In the genomic region with DNA sequence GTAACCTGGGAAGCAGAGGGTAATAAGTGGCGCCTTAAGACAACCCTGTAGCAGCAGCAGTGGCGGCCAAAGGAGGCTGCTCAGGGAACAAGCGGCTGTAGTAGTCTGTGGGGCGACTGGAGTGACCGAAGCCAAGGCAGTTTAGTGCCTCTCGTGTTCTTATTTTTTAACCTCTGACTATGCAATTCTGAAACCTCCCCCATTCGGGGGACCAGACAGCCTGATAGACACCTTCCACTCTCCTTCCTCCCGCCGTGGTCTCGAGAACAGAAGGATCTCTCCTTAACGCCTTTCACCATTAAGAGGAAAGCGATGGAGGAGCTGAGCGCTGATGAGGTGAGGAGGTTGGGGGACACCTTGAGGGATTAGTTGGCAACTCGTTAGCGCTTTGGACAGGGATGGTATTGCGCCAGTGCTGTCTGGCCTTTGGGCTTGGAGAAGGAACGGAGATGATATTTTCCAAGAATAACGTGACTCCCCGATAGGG, we compare ENCODE assay signal across 1 cellular context.
TF ChIP-seq lines count a peak whose summit lies in the region.

No MANE protein-coding gene starts in this region.

TF ChIP-seq in K562, 482 proteins besides CTCF, POLR2A, EP300 and RAD21 (continued from another document and continues in another):
- TF ChIP-seq, protein P1, sequence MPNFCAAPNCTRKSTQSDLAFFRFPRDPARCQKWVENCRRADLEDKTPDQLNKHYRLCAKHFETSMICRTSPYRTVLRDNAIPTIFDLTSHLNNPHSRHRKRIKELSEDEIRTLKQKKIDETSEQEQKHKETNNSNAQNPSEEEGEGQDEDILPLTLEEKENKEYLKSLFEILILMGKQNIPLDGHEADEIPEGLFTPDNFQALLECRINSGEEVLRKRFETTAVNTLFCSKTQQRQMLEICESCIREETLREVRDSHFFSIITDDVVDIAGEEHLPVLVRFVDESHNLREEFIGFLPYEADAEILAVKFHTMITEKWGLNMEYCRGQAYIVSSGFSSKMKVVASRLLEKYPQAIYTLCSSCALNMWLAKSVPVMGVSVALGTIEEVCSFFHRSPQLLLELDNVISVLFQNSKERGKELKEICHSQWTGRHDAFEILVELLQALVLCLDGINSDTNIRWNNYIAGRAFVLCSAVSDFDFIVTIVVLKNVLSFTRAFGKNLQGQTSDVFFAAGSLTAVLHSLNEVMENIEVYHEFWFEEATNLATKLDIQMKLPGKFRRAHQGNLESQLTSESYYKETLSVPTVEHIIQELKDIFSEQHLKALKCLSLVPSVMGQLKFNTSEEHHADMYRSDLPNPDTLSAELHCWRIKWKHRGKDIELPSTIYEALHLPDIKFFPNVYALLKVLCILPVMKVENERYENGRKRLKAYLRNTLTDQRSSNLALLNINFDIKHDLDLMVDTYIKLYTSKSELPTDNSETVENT (CRISPR knock-in tag; IDR thresholded peaks at IDR 0.05) = peak; percentile 37; the same call in 1 of the 2 replicates
- TF ChIP-seq ZNF589 (CRISPR knock-in tag; IDR thresholded peaks at IDR 0.05; ENCODE audit: low read depth) (0 out of 2 replicates have a peak, but pooled peaks have one; percentile 49), TRIM24 (IDR thresholded peaks at IDR 0.05) (no peak), ZNF586 (CRISPR knock-in tag; conservative IDR thresholded peaks at IDR 0.05) (no peak), CC2D1A (IDR thresholded peaks at IDR 0.05) (no peak), RFX5 (IDR thresholded peaks at IDR 0.05; ENCODE audit: low read depth, low read length) (no peak), CAMTA2 (CRISPR knock-in tag; conservative IDR thresholded peaks at IDR 0.05) (no peak), E4F1 (CRISPR knock-in tag; IDR thresholded peaks at IDR 0.05; ENCODE audit: borderline replicate concordance) (no peak), SOX6 (IDR thresholded peaks at IDR 0.05) (no peak), SP1 (CRISPR knock-in tag; IDR thresholded peaks at IDR 0.05) (no peak), ERF (CRISPR knock-in tag; IDR thresholded peaks at IDR 0.05) (no peak), FIP1L1 (IDR thresholded peaks at IDR 0.05; ENCODE audit: low read depth, low read length, poor library complexity, severe bottlenecking) (no peak), WHSC1 (IDR thresholded peaks at IDR 0.05; ENCODE audit: low read length) (no peak), ETS2 (tag; IDR thresholded peaks at IDR 0.05; ENCODE audit: borderline replicate concordance, poor library complexity, severe bottlenecking) (no peak), SMARCC2 (IDR thresholded peaks at IDR 0.05; ENCODE audit: low read depth) (0 out of 2 replicates have a peak, but pooled peaks have one; percentile 32), NCOA2 (IDR thresholded peaks at IDR 0.05; ENCODE audit: partially characterized antibody in 2 of 2) (no peak), XRCC5 (IDR thresholded peaks at IDR 0.05; ENCODE audit: low read depth, low read length) (peak; percentile 37; the same call in 1 of the 2 replicates), RUNX1 (IDR thresholded peaks at IDR 0.05; ENCODE audit: low read depth) (no peak), ZNF395 (CRISPR knock-in tag; IDR thresholded peaks at IDR 0.05) (0 out of 2 replicates have a peak, but pooled peaks have one; percentile 11), HNRNPLL (IDR thresholded peaks at IDR 0.05; ENCODE audit: low read depth, low read length, poor library complexity, severe bottlenecking) (no peak), CHD2 (IDR thresholded peaks at IDR 0.05; ENCODE audit: low read depth, low read length) (no peak), TRIM28 (IDR thresholded peaks at IDR 0.05) (no peak), ARID4B (CRISPR knock-in tag; IDR thresholded peaks at IDR 0.05) (no peak), ADNP (tag; IDR thresholded peaks at IDR 0.05) (no peak), PTTG1 (tag; IDR thresholded peaks at IDR 0.05; ENCODE audit: low read depth) (no peak), SRF (CRISPR knock-in tag; IDR thresholded peaks at IDR 0.05) (no peak), NCOR1 (IDR thresholded peaks at IDR 0.05) (no peak), NR1H2 (CRISPR knock-in tag; IDR thresholded peaks at IDR 0.05) (no peak; the same call in 1 of the 2 replicates), MYC (IDR thresholded peaks at IDR 0.05; ENCODE audit: low read depth, low read length) (peak; percentile 2; the same call in 1 of the 2 replicates), MYC (CRISPR knock-in tag; IDR thresholded peaks at IDR 0.05; ENCODE audit: borderline replicate concordance, low read depth) (peak; percentile 9; the same call in 1 of the 2 replicates), KDM4B (IDR thresholded peaks at IDR 0.05; ENCODE audit: borderline replicate concordance in 2 of 2, low read depth in 1 of 2) (no peak), HBP1 (CRISPR knock-in tag; IDR thresholded peaks at IDR 0.05) (no peak), FOXP1 (CRISPR knock-in tag; IDR thresholded peaks at IDR 0.05) (peak; percentile 72; the same call in 1 of the 2 replicates), HNRNPUL1 (IDR thresholded peaks at IDR 0.05; ENCODE audit: low read length) (no peak), NUFIP1 (IDR thresholded peaks at IDR 0.05; ENCODE audit: partially characterized antibody) (no peak), NKRF (IDR thresholded peaks at IDR 0.05; ENCODE audit: borderline replicate concordance) (no peak), EWSR1 (IDR thresholded peaks at IDR 0.05; ENCODE audit: borderline replicate concordance, low read depth, partially characterized antibody) (no peak), HDGF (IDR thresholded peaks at IDR 0.05) (no peak)
- TF ChIP-seq, protein P2, sequence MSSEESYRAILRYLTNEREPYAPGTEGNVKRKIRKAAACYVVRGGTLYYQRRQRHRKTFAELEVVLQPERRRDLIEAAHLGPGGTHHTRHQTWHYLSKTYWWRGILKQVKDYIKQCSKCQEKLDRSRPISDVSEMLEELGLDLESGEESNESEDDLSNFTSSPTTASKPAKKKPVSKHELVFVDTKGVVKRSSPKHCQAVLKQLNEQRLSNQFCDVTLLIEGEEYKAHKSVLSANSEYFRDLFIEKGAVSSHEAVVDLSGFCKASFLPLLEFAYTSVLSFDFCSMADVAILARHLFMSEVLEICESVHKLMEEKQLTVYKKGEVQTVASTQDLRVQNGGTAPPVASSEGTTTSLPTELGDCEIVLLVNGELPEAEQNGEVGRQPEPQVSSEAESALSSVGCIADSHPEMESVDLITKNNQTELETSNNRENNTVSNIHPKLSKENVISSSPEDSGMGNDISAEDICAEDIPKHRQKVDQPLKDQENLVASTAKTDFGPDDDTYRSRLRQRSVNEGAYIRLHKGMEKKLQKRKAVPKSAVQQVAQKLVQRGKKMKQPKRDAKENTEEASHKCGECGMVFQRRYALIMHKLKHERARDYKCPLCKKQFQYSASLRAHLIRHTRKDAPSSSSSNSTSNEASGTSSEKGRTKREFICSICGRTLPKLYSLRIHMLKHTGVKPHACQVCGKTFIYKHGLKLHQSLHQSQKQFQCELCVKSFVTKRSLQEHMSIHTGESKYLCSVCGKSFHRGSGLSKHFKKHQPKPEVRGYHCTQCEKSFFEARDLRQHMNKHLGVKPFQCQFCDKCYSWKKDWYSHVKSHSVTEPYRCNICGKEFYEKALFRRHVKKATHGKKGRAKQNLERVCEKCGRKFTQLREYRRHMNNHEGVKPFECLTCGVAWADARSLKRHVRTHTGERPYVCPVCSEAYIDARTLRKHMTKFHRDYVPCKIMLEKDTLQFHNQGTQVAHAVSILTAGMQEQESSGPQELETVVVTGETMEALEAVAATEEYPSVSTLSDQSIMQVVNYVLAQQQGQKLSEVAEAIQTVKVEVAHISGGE (CRISPR knock-in tag; IDR thresholded peaks at IDR 0.05) = peak in 1 of 3 experiments; percentile 31; a peak in 1 of 6 replicates
- TF ChIP-seq, protein P3, sequence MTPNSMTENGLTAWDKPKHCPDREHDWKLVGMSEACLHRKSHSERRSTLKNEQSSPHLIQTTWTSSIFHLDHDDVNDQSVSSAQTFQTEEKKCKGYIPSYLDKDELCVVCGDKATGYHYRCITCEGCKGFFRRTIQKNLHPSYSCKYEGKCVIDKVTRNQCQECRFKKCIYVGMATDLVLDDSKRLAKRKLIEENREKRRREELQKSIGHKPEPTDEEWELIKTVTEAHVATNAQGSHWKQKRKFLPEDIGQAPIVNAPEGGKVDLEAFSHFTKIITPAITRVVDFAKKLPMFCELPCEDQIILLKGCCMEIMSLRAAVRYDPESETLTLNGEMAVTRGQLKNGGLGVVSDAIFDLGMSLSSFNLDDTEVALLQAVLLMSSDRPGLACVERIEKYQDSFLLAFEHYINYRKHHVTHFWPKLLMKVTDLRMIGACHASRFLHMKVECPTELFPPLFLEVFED (CRISPR knock-in tag; conservative IDR thresholded peaks at IDR 0.05) = no peak
- TF ChIP-seq, protein P4, sequence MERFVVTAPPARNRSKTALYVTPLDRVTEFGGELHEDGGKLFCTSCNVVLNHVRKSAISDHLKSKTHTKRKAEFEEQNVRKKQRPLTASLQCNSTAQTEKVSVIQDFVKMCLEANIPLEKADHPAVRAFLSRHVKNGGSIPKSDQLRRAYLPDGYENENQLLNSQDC (CRISPR knock-in tag; IDR thresholded peaks at IDR 0.05) = no peak; the same call in 1 of the 2 replicates
